Comparison of ENCODE assay signal across 34 cellular contexts in genomic region chr6:170503414-170503761, GRCh38.
"Had no signal": no experiment of that assay in that cellular context is flagged by ENCODE, and none has a peak within 500 bp of the region (broad histone marks: within the 10 kb centered on the region; RNA-seq: fewer than 3 reads in every experiment).

No MANE protein-coding gene starts in this region.

- H3K9me3 Mint-ChIP-seq: activated CD8-positive, alpha-beta T cell treated with anti-CD3 and anti-CD28 coated beads for 36 hours; activated naive CD8-positive, alpha-beta T cell treated with anti-CD3 and anti-CD28 coated beads for 36 hours had no signal

- ATAC-seq: activated CD8-positive, alpha-beta T cell treated with anti-CD3 and anti-CD28 coated beads for 36 hours; activated naive CD4-positive, alpha-beta T cell treated with anti-CD3 and anti-CD28 coated beads, Interleukin-2, amount 50 U/mL, for 72 hours; activated T-cell treated with anti-CD3 and anti-CD28 coated beads, Interleukin-2, amount 50 U/mL, for 4 hours; activated T-cell treated with anti-CD3 and anti-CD28 coated beads, Interleukin-2, amount 50 U/mL, for 72 hours; activated T-helper 17 cell treated with anti-CD3 and anti-CD28 coated beads, Interleukin-2, amount 50 U/mL, for 72 hours; body of pancreas had no signal

- H3K36me3 Mint-ChIP-seq: activated naive CD8-positive, alpha-beta T cell treated with anti-CD3 and anti-CD28 coated beads for 36 hours had no signal

- H3K4me3 ChIP-seq: adrenal gland, body of pancreas, breast epithelium had no signal

- H3K9me3 ChIP-seq: adrenal gland, body of pancreas had no signal

- DNase-seq: activated B cell treated with CpG ODN at 0.5 μM for 24 hours; activated CD4-positive, alpha-beta memory T cell treated with anti-CD3 and anti-CD28 coated beads for 36 hours; activated CD4-positive, alpha-beta T cell treated with anti-CD3 and anti-CD28 coated beads for 4 hours; activated CD4-positive, alpha-beta T cell treated with anti-CD3 and anti-CD28 coated beads, Interleukin-2, amount 10 ng/mL, durations not matched to agents 24 days and 14 days; activated CD4-positive, alpha-beta T cell treated with anti-CD3 and anti-CD28 coated beads, Interleukin-2, amount 50 U/mL, for 1 hour; activated CD4-positive, alpha-beta T cell treated with anti-CD3 and anti-CD28 coated beads, Interleukin-2, amount 50 U/mL, for 4 hours; activated CD4-positive, CD25-positive, alpha-beta regulatory T cell treated with anti-CD3 and anti-CD28 coated beads, Interleukin-2, amount 50 U/mL, for 72 hours; activated CD8-positive, alpha-beta memory T cell treated with anti-CD3 and anti-CD28 coated beads, Interleukin-2, amount 50 U/mL, for 4 hours; activated CD8-positive, alpha-beta T cell treated with anti-CD3 and anti-CD28 coated beads for 36 hours; activated effector memory CD4-positive, alpha-beta T cell treated with anti-CD3 and anti-CD28 coated beads, Interleukin-2, amount 50 U/mL, for 16 hours; activated gamma-delta T cell treated with Interleukin-2 at 50 U/mL for 16 hours; activated naive CD4-positive, alpha-beta T cell; activated naive CD4-positive, alpha-beta T cell treated with anti-CD3 and anti-CD28 coated beads for 36 hours; activated naive CD8-positive, alpha-beta T cell treated with anti-CD3 and anti-CD28 coated beads for 36 hours; activated T-cell treated with anti-CD3 and anti-CD28 coated beads for 4 hours; activated T-cell treated with anti-CD3 and anti-CD28 coated beads, Interleukin-2, amount 50 U/mL, for 1 hour; activated T-cell treated with anti-CD3 and anti-CD28 coated beads, Interleukin-2, amount 50 U/mL, for 4 hours; activated T-cell treated with anti-CD3 and anti-CD28 coated beads, Interleukin-2, amount 50 U/mL, for 72 hours; adrenal gland; amniotic stem cell; aorta; body of pancreas; brain microvascular endothelial cell; central memory CD4-positive, alpha-beta T cell; T-helper 1 cell; T-helper 2 cell; T-helper 9 cell had no signal

- H3K4me1 Mint-ChIP-seq: activated B cell treated with CpG ODN at 0.5 μM for 24 hours; activated CD4-positive, alpha-beta T cell treated with anti-CD3 and anti-CD28 coated beads, Interleukin-2, amount 10 ng/mL, durations not matched to agents 24 days and 14 days; activated naive CD8-positive, alpha-beta T cell treated with anti-CD3 and anti-CD28 coated beads for 36 hours; activated T-helper 17 cell treated with anti-CD3 and anti-CD28 coated beads, Interleukin-2, amount 50 U/mL, for 72 hours had no signal

- H3K4me3 Mint-ChIP-seq: activated B cell treated with CpG ODN at 0.5 μM for 24 hours; activated CD4-positive, alpha-beta memory T cell treated with anti-CD3 and anti-CD28 coated beads for 36 hours; activated CD4-positive, alpha-beta T cell treated with anti-CD3 and anti-CD28 coated beads, Interleukin-2, amount 10 ng/mL, durations not matched to agents 24 days and 14 days; activated CD8-positive, alpha-beta T cell treated with anti-CD3 and anti-CD28 coated beads for 36 hours; activated naive CD4-positive, alpha-beta T cell treated with anti-CD3 and anti-CD28 coated beads for 36 hours; activated naive CD8-positive, alpha-beta T cell treated with anti-CD3 and anti-CD28 coated beads for 36 hours; activated T-cell treated with anti-CD3 and anti-CD28 coated beads, Interleukin-2, amount 50 U/mL, for 4 hours; activated T-cell treated with anti-CD3 and anti-CD28 coated beads, Interleukin-2, amount 50 U/mL, for 72 hours; activated T-helper 1 cell treated with anti-CD3 and anti-CD28 coated beads, Interleukin-12 subunit alpha, Interleukin-12 subunit beta, Interleukin-2, Interleukin-4 antibody, amounts not matched to agents 30 ng/mL and 10 ng/mL and 1 ng/mL, durations not matched to agents 14 hours and 24 hours and 36 hours; activated T-helper 17 cell treated with anti-CD3 and anti-CD28 coated beads, Interleukin-2, amount 50 U/mL, for 72 hours; T-helper 1 cell treated with Interleukin-12 subunit alpha and Interleukin-12 subunit beta and Interleukin-4 antibody, amounts not matched to agents 30 μg/mL and 1 μg/mL, for 36 hours; T-helper 2 cell treated with Interferon-gamma antibody and Interleukin-4, amounts not matched to agents 5 μg/mL and 100 μg/mL, for 36 hours had no signal

- H3K36me3 ChIP-seq: adrenal gland, brain microvascular endothelial cell, breast epithelium had no signal

- H3K27ac ChIP-seq: adrenal gland, body of pancreas, brain microvascular endothelial cell, breast epithelium, VCaP had no signal

- H3K27ac Mint-ChIP-seq: activated B cell treated with CpG ODN at 0.5 μM for 24 hours; activated CD4-positive, alpha-beta memory T cell treated with anti-CD3 and anti-CD28 coated beads for 36 hours; activated CD4-positive, alpha-beta T cell treated with anti-CD3 and anti-CD28 coated beads, Interleukin-2, amount 10 ng/mL, durations not matched to agents 24 days and 14 days; activated CD8-positive, alpha-beta T cell treated with anti-CD3 and anti-CD28 coated beads for 36 hours; activated naive CD4-positive, alpha-beta T cell treated with anti-CD3 and anti-CD28 coated beads for 36 hours; activated naive CD4-positive, alpha-beta T cell treated with anti-CD3 and anti-CD28 coated beads, Interleukin-2, amount 50 U/mL, for 72 hours; activated naive CD8-positive, alpha-beta T cell treated with anti-CD3 and anti-CD28 coated beads for 36 hours; activated T-cell treated with anti-CD3 and anti-CD28 coated beads, Interleukin-2, amount 50 U/mL, for 72 hours; activated T-helper 1 cell treated with anti-CD3 and anti-CD28 coated beads, Interleukin-12 subunit alpha, Interleukin-12 subunit beta, Interleukin-2, Interleukin-4 antibody, amounts not matched to agents 30 ng/mL and 10 ng/mL and 1 ng/mL, durations not matched to agents 14 hours and 24 hours and 36 hours; activated T-helper 17 cell treated with anti-CD3 and anti-CD28 coated beads, Interleukin-2, amount 50 U/mL, for 72 hours; T-helper 1 cell treated with Interleukin-12 subunit alpha and Interleukin-12 subunit beta and Interleukin-4 antibody, amounts not matched to agents 30 μg/mL and 1 μg/mL, for 36 hours; T-helper 2 cell treated with Interferon-gamma antibody and Interleukin-4, amounts not matched to agents 5 μg/mL and 100 μg/mL, for 36 hours had no signal

- H3K4me1 ChIP-seq: adrenal gland, body of pancreas, breast epithelium had no signal

- H3K27me3 ChIP-seq: body of pancreas, brain microvascular endothelial cell had no signal
